In genomic region chr1:26787381-26787705, GRCh38 we compare ENCODE assay signal across 8 cellular contexts. TPM values are rescaled to one million over a fixed set of nuclear protein-coding genes. Genes with fewer than 3 reads are reported as not detected.
A peak's percentile ranks its signal among the peaks of the same experiment; 100 is the strongest.
DNase-seq lines count a peak whose midpoint lies in the region; ATAC-seq and TF ChIP-seq lines count a peak whose summit lies in the region.

No MANE protein-coding gene starts in this region.

- H3K36me3 Mint-ChIP-seq in endodermal cell (ENCODE audit: low read depth): peaks cover 4% of the 10 kb centered on the region
- peaks cover 11% of the 10 kb centered on the region for H3K36me3 Mint-ChIP-seq in nephron (ENCODE audit: low read depth)

- DNase-seq in BE2C (no peak), GM19238 (ENCODE audit: insufficient read length, low spot score) (peak; percentile 67), endodermal cell (no peak), upper lobe of left lung (peak in 1 of 2 donors; percentile 50), kidney tubule cell (ENCODE audit: low spot score) (no peak)
- DNase-seq in activated CD4-positive, alpha-beta T cell treated with anti-CD3 and anti-CD28 coated beads for 1 hour: peak; percentile 48

- peak; percentile 43 for ATAC-seq in HG03378 (IDR thresholded peaks at IDR 0.05; ENCODE audit: unreplicated experiment)
- peak; percentile 19 to 40 for ATAC-seq in upper lobe of left lung (ENCODE audit: low FRiP score in 2 of 2)

- peak overlapping the region; percentile 63 for H3K9ac ChIP-seq in endodermal cell (ENCODE audit: extremely low read depth, low read length, poor library complexity, severe bottlenecking)

- H3K9me3 ChIP-seq in BE2C (no peaks in the 10 kb centered on the region), endodermal cell (ENCODE audit: control insufficient read depth, low read length) (no peaks in the 10 kb centered on the region), upper lobe of left lung (no peaks in the 10 kb centered on the region)

- H3K27ac Mint-ChIP-seq in endodermal cell: peak overlapping the region; percentile 98
- peak overlapping the region; percentile 98 to 100 (median 100) for H3K27ac Mint-ChIP-seq in nephron

- peak overlapping the region; percentile 79 for H3K4me3 Mint-ChIP-seq in endodermal cell
- H3K4me3 Mint-ChIP-seq in nephron: peak overlapping the region; percentile 98 to 99 (median 99)

- H3K27me3 ChIP-seq in BE2C (no peaks in the 10 kb centered on the region), endodermal cell (ENCODE audit: control insufficient read depth, insufficient read depth, low read length, poor library complexity, severe bottlenecking) (no peaks in the 10 kb centered on the region), upper lobe of left lung (no peaks in the 10 kb centered on the region)

- H3K9me3 Mint-ChIP-seq in endodermal cell: no peaks in the 10 kb centered on the region
- H3K9me3 Mint-ChIP-seq in nephron: no peaks in the 10 kb centered on the region

- WGBS in endodermal cell (ENCODE audit: insufficient coverage in 1 of 2, insufficient read length in 1 of 2), 2 experiments: 11 to 20% methylated on average over 1 to 11 of the region's 11 CpGs
- 0 to 1% methylated on average over 5 to 11 of the region's 11 CpGs for WGBS in upper lobe of left lung, 2 donors

- TF ChIP-seq EP300 in upper lobe of left lung (IDR thresholded peaks at IDR 0.05): no peak

- H3K4me1 ChIP-seq in BE2C (peaks cover 9% of the 10 kb centered on the region; the same call in 1 of the 2 replicates), endodermal cell (ENCODE audit: control insufficient read depth, insufficient read depth, low read length) (peaks cover 39% of the 10 kb centered on the region), upper lobe of left lung (peaks cover 51 to 62% (median 56%) of the 10 kb centered on the region in 4 donors)

- no peak for TF ChIP-seq POLR2A in upper lobe of left lung (IDR thresholded peaks at IDR 0.05)

- H3K27ac ChIP-seq in endodermal cell (ENCODE audit: low read depth, low read length): peak overlapping the region; percentile 88
- peak overlapping the region; percentile 96 to 100 (median 100) for H3K27ac ChIP-seq in upper lobe of left lung

- peaks cover 71% of the 10 kb centered on the region for H3K4me1 Mint-ChIP-seq in endodermal cell
- H3K4me1 Mint-ChIP-seq in nephron: peaks cover 65% of the 10 kb centered on the region

- H3K4me3 ChIP-seq in BE2C (ENCODE audit: low read depth, low read length) (peak overlapping the region; percentile 75), endodermal cell (ENCODE audit: low read length) (peak overlapping the region; percentile 88), upper lobe of left lung (peak overlapping the region; percentile 55 to 79 (median 68))

- H3K27me3 Mint-ChIP-seq in endodermal cell (ENCODE audit: insufficient read depth): no peaks in the 10 kb centered on the region
- peaks cover 7% of the 10 kb centered on the region for H3K27me3 Mint-ChIP-seq in nephron (ENCODE audit: low read depth)

- TF ChIP-seq CTCF in BE2C (IDR thresholded peaks at IDR 0.05; ENCODE audit: low read depth, low read length) (no peak), endodermal cell (conservative IDR thresholded peaks at IDR 0.05) (no peak), nephron (IDR thresholded peaks at IDR 0.05; ENCODE audit: unreplicated experiment in 3 of 3) (no peak), upper lobe of left lung (IDR thresholded peaks at IDR 0.05) (no peak)

- H3K36me3 ChIP-seq in BE2C (no peaks in the 10 kb centered on the region), endodermal cell (ENCODE audit: control insufficient read depth, insufficient read depth, low read length) (peaks cover 14% of the 10 kb centered on the region), upper lobe of left lung (peaks cover 0 to 6% (median 0%) of the 10 kb centered on the region in 4 donors)

RNA-seq across cellular contexts. Expression of gene PIGV, which starts 0.4 kb away (rescaled TPM):
- polyA plus RNA-seq in BE2C (2012; ENCODE audit: insufficient read depth, insufficient read length, low read depth): 1.1 TPM
- total RNA-seq in endodermal cell (10 to 100 TPM; 12.7 to 14.6 TPM), upper lobe of left lung (10 to 100 TPM; 11.9 to 25.1 (median 17.5) TPM)
- 13.3 TPM for polyA plus RNA-seq in endodermal cell (2013, experiment 1 of 2)
- 12.6 TPM for polyA plus RNA-seq in endodermal cell (2013, experiment 2 of 2)

RNA-seq across cellular contexts. Expression of gene ZDHHC18, which starts 39.1 kb away (rescaled TPM):
- 17.7 TPM for polyA plus RNA-seq in BE2C (2012; ENCODE audit: insufficient read depth, insufficient read length, low read depth)
- total RNA-seq in endodermal cell (10 to 100 TPM; 39.7 to 42.4 TPM), upper lobe of left lung (10 to 100 TPM; 18.9 to 35.9 (median 24.9) TPM)
- polyA plus RNA-seq in endodermal cell (2013, experiment 1 of 2): 37.1 TPM
- polyA plus RNA-seq in endodermal cell (2013, experiment 2 of 2): 34.3 TPM

Comparison
In these comparisons a context has a peak if more than half of its experiments do, and no peak if none do; other contexts are left out.
1. DNase-seq: peak in GM19238 (single experiment) and activated CD4-positive, alpha-beta T cell treated with anti-CD3 and anti-CD28 coated beads for 1 hour (single experiment); none in BE2C (single experiment), endodermal cell (single experiment) and kidney tubule cell (single experiment).
2. Peak in every context shown above with its lines, with median percentiles within 50 percentile points of each other: H3K4me3 ChIP-seq.